19 cellular contexts compared by ENCODE assay signal in genomic region chr5:55680353-55680752, GRCh38. TPM values are rescaled to one million over a fixed set of nuclear protein-coding genes. Genes with fewer than 3 reads are reported as not detected.
DNase-seq lines count a peak whose midpoint lies in the region; ATAC-seq and TF ChIP-seq lines count a peak whose summit lies in the region.
"Had no signal": no experiment of that assay in that cellular context is flagged by ENCODE, and none has a peak within 500 bp of the region (broad histone marks: within the 10 kb centered on the region; RNA-seq: fewer than 3 reads in every experiment).

No MANE protein-coding gene starts in this region.

- ATAC-seq in GM18517 (IDR thresholded peaks at IDR 0.05; ENCODE audit: unreplicated experiment), result no peak
- no peak for ATAC-seq in activated T-helper 17 cell treated with anti-CD3 and anti-CD28 coated beads, Interleukin-2, amount 50 U/mL, for 72 hours (replicated peaks)
- ATAC-seq: natural killer cell treated with Interleukin-12 subunit alpha and Interleukin-12 subunit beta and Interleukin-15 and Interleukin-18, amount 100 ng/mL, for 72 hours had no signal

- H3K4me1 Mint-ChIP-seq in activated T-helper 17 cell treated with anti-CD3 and anti-CD28 coated beads, Interleukin-2, amount 50 U/mL, for 72 hours, result no peaks in the 10 kb centered on the region

- no peaks in the 10 kb centered on the region; the same call in 1 of the 2 replicates for H3K9me3 ChIP-seq in SK-N-MC (ENCODE audit: low read depth, low read length)
- H3K9me3 ChIP-seq: Caco-2, MG63 had no signal

- no peak overlapping the region for H3K27ac Mint-ChIP-seq in activated T-helper 17 cell treated with anti-CD3 and anti-CD28 coated beads, Interleukin-2, amount 50 U/mL, for 72 hours
- H3K27ac Mint-ChIP-seq: activated CD4-positive, alpha-beta T cell treated with anti-CD3 and anti-CD28 coated beads, Interleukin-2, amount 10 ng/mL, durations not matched to agents 7 days and 5 days; activated naive CD4-positive, alpha-beta T cell treated with anti-CD3 and anti-CD28 coated beads, Interleukin-2, amount 10 ng/mL, durations not matched to agents 7 days and 5 days; natural killer cell treated with Interleukin-12 subunit alpha and Interleukin-12 subunit beta and Interleukin-15 and Interleukin-18, amount 100 ng/mL, for 72 hours had no signal

- no peaks in the 10 kb centered on the region for H3K27me3 Mint-ChIP-seq in activated T-helper 17 cell treated with anti-CD3 and anti-CD28 coated beads, Interleukin-2, amount 50 U/mL, for 72 hours
- H3K27me3 Mint-ChIP-seq: activated CD4-positive, alpha-beta T cell treated with anti-CD3 and anti-CD28 coated beads, Interleukin-2, amount 10 ng/mL, durations not matched to agents 7 days and 5 days; activated naive CD4-positive, alpha-beta T cell treated with anti-CD3 and anti-CD28 coated beads, Interleukin-2, amount 10 ng/mL, durations not matched to agents 7 days and 5 days; natural killer cell treated with Interleukin-12 subunit alpha and Interleukin-12 subunit beta and Interleukin-15 and Interleukin-18, amount 100 ng/mL, for 72 hours had no signal

- H3K9ac ChIP-seq in SK-N-MC (ENCODE audit: insufficient read length), result peak overlapping the region; percentile 66

- H3K4me3 ChIP-seq in SK-N-MC, result peak overlapping the region; percentile 29
- H3K4me3 ChIP-seq: MG63 had no signal

- peaks cover 6% of the 10 kb centered on the region for H3K36me3 Mint-ChIP-seq in activated T-helper 17 cell treated with anti-CD3 and anti-CD28 coated beads, Interleukin-2, amount 50 U/mL, for 72 hours (ENCODE audit: low read depth)
- H3K36me3 Mint-ChIP-seq: natural killer cell treated with Interleukin-12 subunit alpha and Interleukin-12 subunit beta and Interleukin-15 and Interleukin-18, amount 100 ng/mL, for 72 hours had no signal

- TF ChIP-seq CTCF in C4-2B (conservative IDR thresholded peaks at IDR 0.05), result no peak

- H3K27ac ChIP-seq in C4-2B, result peak overlapping the region; percentile 43; the same call in 1 of the 2 replicates
- peak overlapping the region; percentile 88 for H3K27ac ChIP-seq in SK-N-MC

- H3K4me3 Mint-ChIP-seq in activated T-helper 17 cell treated with anti-CD3 and anti-CD28 coated beads, Interleukin-2, amount 50 U/mL, for 72 hours, result no peak overlapping the region
- H3K4me3 Mint-ChIP-seq: activated CD4-positive, alpha-beta T cell treated with anti-CD3 and anti-CD28 coated beads, Interleukin-2, amount 10 ng/mL, durations not matched to agents 7 days and 5 days; activated naive CD4-positive, alpha-beta T cell treated with anti-CD3 and anti-CD28 coated beads, Interleukin-2, amount 10 ng/mL, durations not matched to agents 7 days and 5 days; natural killer cell treated with Interleukin-12 subunit alpha and Interleukin-12 subunit beta and Interleukin-15 and Interleukin-18, amount 100 ng/mL, for 72 hours had no signal

- DNase-seq in SK-N-MC (ENCODE audit: low read depth, low spot score) (no peak), globus pallidus (ENCODE audit: low spot score) (peak; percentile 64), pons (ENCODE audit: low spot score) (peak; percentile 77), NCI-H345 treated with DMSO at 0.1 percent for 48 hours (lab: John Stamatoyannopoulos, UW; ENCODE audit: unreplicated experiment) (no peak), NCI-H2029 (lab: John Stamatoyannopoulos, UW) (no peak)
- DNase-seq: activated CD4-positive, alpha-beta T cell treated with anti-CD3 and anti-CD28 coated beads, Interleukin-2, amount 10 ng/mL, durations not matched to agents 7 days and 5 days; activated naive CD4-positive, alpha-beta T cell treated with anti-CD3 and anti-CD28 coated beads, Interleukin-2, amount 10 ng/mL, durations not matched to agents 7 days and 5 days; Caco-2; cortex of kidney; MG63; NCI-H187; NCI-H510A treated with DMSO at 0.1 percent for 48 hours; retina had no signal

- H3K36me3 ChIP-seq in SK-N-MC (ENCODE audit: insufficient read depth, low read length), result no peaks in the 10 kb centered on the region
- H3K36me3 ChIP-seq: MG63 had no signal

- no peaks in the 10 kb centered on the region for H3K9me3 Mint-ChIP-seq in activated T-helper 17 cell treated with anti-CD3 and anti-CD28 coated beads, Interleukin-2, amount 50 U/mL, for 72 hours
- H3K9me3 Mint-ChIP-seq: activated CD4-positive, alpha-beta T cell treated with anti-CD3 and anti-CD28 coated beads, Interleukin-2, amount 10 ng/mL, durations not matched to agents 7 days and 5 days; activated naive CD4-positive, alpha-beta T cell treated with anti-CD3 and anti-CD28 coated beads, Interleukin-2, amount 10 ng/mL, durations not matched to agents 7 days and 5 days; natural killer cell treated with Interleukin-12 subunit alpha and Interleukin-12 subunit beta and Interleukin-15 and Interleukin-18, amount 100 ng/mL, for 72 hours had no signal

RNA-seq across cellular contexts. Expression of gene SLC38A9, which starts 31.8 kb away (rescaled TPM):
- 10 to 100 TPM; 12.5 to 21.7 TPM for total RNA-seq in activated T-helper 17 cell treated with anti-CD3 and anti-CD28 coated beads, Interleukin-2, amount 50 U/mL, for 72 hours

RNA-seq across cellular contexts. Expression of gene DDX4, which starts 57.5 kb away (rescaled TPM):
- under 1 TPM in 1 of 2 donors, not detected in 1; 0.26 TPM for total RNA-seq in activated T-helper 17 cell treated with anti-CD3 and anti-CD28 coated beads, Interleukin-2, amount 50 U/mL, for 72 hours
- total RNA-seq: Caco-2; lower leg skin; natural killer cell treated with Interleukin-12 subunit alpha and Interleukin-12 subunit beta and Interleukin-15 and Interleukin-18, amount 100 ng/mL, for 72 hours; subcutaneous adipose tissue had no signal

Comparison
In these comparisons a context has a peak if more than half of its experiments do, and no peak if none do; other contexts are left out.
1. DNase-seq: peak in globus pallidus (single experiment) and pons (single experiment); none in SK-N-MC (single experiment), NCI-H345 treated with DMSO at 0.1 percent for 48 hours (single experiment) and NCI-H2029 (single experiment).